Comparison of ENCODE assay signal across 23 cellular contexts in the genomic region with DNA sequence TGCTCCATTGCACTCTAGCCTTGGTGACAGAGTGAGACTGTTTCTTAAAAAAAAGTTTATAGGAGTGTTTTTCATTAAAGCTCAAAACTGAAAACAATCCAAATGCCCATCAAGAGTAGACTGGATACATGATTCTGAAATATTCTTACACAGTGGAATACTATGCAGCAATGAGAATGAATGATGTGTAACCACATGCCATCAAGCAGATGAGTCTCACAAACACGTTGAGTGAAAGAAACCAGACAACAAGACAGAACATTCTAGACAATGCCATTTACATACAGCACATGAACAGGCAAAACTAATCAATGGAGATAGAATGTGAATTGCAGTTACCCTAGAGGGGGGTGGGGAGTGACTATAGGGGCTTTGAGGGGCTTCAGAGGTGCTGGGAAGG.
DNase-seq lines count a peak whose midpoint lies in the region; ATAC-seq and TF ChIP-seq lines count a peak whose summit lies in the region.
"Had no signal": no experiment of that assay in that cellular context is flagged by ENCODE, and none has a peak within 500 bp of the region (broad histone marks: within the 10 kb centered on the region; RNA-seq: fewer than 3 reads in every experiment).

No MANE protein-coding gene starts in this region.

- in situ Hi-C loops in transverse colon (cut with MboI; ENCODE audit: low pct_ligation_motif_present in 1 of 4, low pct_unique_long_range_greater_than_20kb in 1 of 4, low sequenced_read_pairs in 3 of 4) (no loop called here), brain microvascular endothelial cell (cut with HindIII; ENCODE audit: low pct_ligation_motif_present, low sequenced_read_pairs) (no loop called here)

- H3K4me1 ChIP-seq in KMS-11 (ENCODE audit: low read depth, poor library complexity, severe bottlenecking) (peaks cover 75% of the 10 kb centered on the region), SJCRH30 (peaks cover 59% of the 10 kb centered on the region), transverse colon (peaks cover 13 to 41% (median 29%) of the 10 kb centered on the region in 4 donors)

- no peaks in the 10 kb centered on the region for H3K36me3 Mint-ChIP-seq in activated naive CD4-positive, alpha-beta T cell treated with anti-CD3 and anti-CD28 coated beads, Interleukin-2, amount 50 U/mL, for 24 hours
- H3K36me3 Mint-ChIP-seq: CD14-positive monocyte; CD8-positive, alpha-beta T cell had no signal

- no peak for TF ChIP-seq EP300 in transverse colon (IDR thresholded peaks at IDR 0.05; ENCODE audit: low read depth)

- H3K79me2 ChIP-seq in KMS-11 (ENCODE audit: insufficient read depth, low read depth): peaks cover 22% of the 10 kb centered on the region

- H2AFZ ChIP-seq in KMS-11 (ENCODE audit: low read depth): no peak overlapping the region

- H3K4me1 Mint-ChIP-seq in activated naive CD4-positive, alpha-beta T cell treated with anti-CD3 and anti-CD28 coated beads, Interleukin-2, amount 50 U/mL, for 24 hours: peaks cover 37% of the 10 kb centered on the region

- no peak overlapping the region for H3K4me3 ChIP-seq in KMS-11 (IDR thresholded peaks at IDR 0.05; ENCODE audit: insufficient read depth, low read depth, low read length)
- no peak overlapping the region for H3K4me3 ChIP-seq in SJCRH30
- no peak overlapping the region for H3K4me3 ChIP-seq in transverse colon
- no peak overlapping the region for H3K4me3 ChIP-seq in brain microvascular endothelial cell (ENCODE audit: low read depth, low read length)
- H3K4me3 ChIP-seq: BLaER1, GM12878 had no signal

- H4K20me1 ChIP-seq in KMS-11 (ENCODE audit: insufficient read depth): no peaks in the 10 kb centered on the region
- H4K20me1 ChIP-seq: BLaER1 had no signal

- no peak overlapping the region for H3K9ac ChIP-seq in KMS-11
- H3K9ac ChIP-seq: BLaER1 had no signal

- no peak for ATAC-seq in HG02623 (IDR thresholded peaks at IDR 0.05; ENCODE audit: unreplicated experiment)
- ATAC-seq: CD8-positive, alpha-beta T cell; GM12878; HCT116 had no signal

- 77% methylated on average over 1 of the region's 1 CpG; no CpG with 5 or more reads in 1 of the 2 donors for WGBS in transverse colon (ENCODE audit: low coverage in 1 of 2), 2 donors

- intact Hi-C loops in transverse colon (cut with DNase I; ENCODE audit: low total_unique reads): loop anchor here (10.0 kb wide), 1 partner anchor 88 kb away; no protein-coding TSS in a partner anchor

- no peaks in the 10 kb centered on the region for H3K36me3 ChIP-seq in KMS-11 (ENCODE audit: insufficient read depth)
- H3K36me3 ChIP-seq in SJCRH30: no peaks in the 10 kb centered on the region
- no peaks in the 10 kb centered on the region for H3K36me3 ChIP-seq in transverse colon
- H3K36me3 ChIP-seq in brain microvascular endothelial cell (replicated peaks): no peaks in the 10 kb centered on the region
- H3K36me3 ChIP-seq: BLaER1 had no signal

- H3K4me2 ChIP-seq in KMS-11: peak overlapping the region; percentile 40
- H3K4me2 ChIP-seq: BLaER1 had no signal

- no peak for DNase-seq in activated naive CD4-positive, alpha-beta T cell treated with Interleukin-2 at 50 U/mL for 16 hours
- no peak for DNase-seq in SJCRH30
- DNase-seq in transverse colon: no peak
- DNase-seq in brain microvascular endothelial cell: no peak
- DNase-seq in NCI-H2081 (lab: John Stamatoyannopoulos, UW): no peak
- DNase-seq: 8988T; CD8-positive, alpha-beta T cell; COR-L47; DMS 273 treated with DMSO at 0.1 percent for 48 hours; DMS53; DND-41; EL; GOT3; H7 had no signal

- H3K27ac ChIP-seq in KMS-11 (peak overlapping the region; percentile 79; the same call in 1 of the 2 replicates), SJCRH30 (peak overlapping the region; percentile 62), transverse colon (peak overlapping the region; percentile 36 to 80 (median 74)), brain microvascular endothelial cell (no peak overlapping the region)
- H3K27ac ChIP-seq: BLaER1, HL-60 had no signal

- H3K4me3 Mint-ChIP-seq in activated naive CD4-positive, alpha-beta T cell treated with anti-CD3 and anti-CD28 coated beads, Interleukin-2, amount 50 U/mL, for 24 hours: no peak overlapping the region
- H3K4me3 Mint-ChIP-seq: CD14-positive monocyte; CD8-positive, alpha-beta T cell; IgD-negative memory B cell had no signal

- H3K27me3 Mint-ChIP-seq in activated naive CD4-positive, alpha-beta T cell treated with anti-CD3 and anti-CD28 coated beads, Interleukin-2, amount 50 U/mL, for 24 hours: no peaks in the 10 kb centered on the region
- H3K27me3 Mint-ChIP-seq: IgD-negative memory B cell had no signal

- TF ChIP-seq POLR2A in transverse colon (IDR thresholded peaks at IDR 0.05): no peak

- no peak for TF ChIP-seq CTCF in KMS-11 (conservative IDR thresholded peaks at IDR 0.05; ENCODE audit: low read depth, low read length)
- no peak for TF ChIP-seq CTCF in transverse colon (IDR thresholded peaks at IDR 0.05)
- TF ChIP-seq CTCF in brain microvascular endothelial cell (IDR thresholded peaks at IDR 0.05; ENCODE audit: low read depth, low read length, missing control alignments): no peak

- no peaks in the 10 kb centered on the region for H3K27me3 ChIP-seq in KMS-11 (ENCODE audit: insufficient read depth, low read depth)
- H3K27me3 ChIP-seq in SJCRH30: no peaks in the 10 kb centered on the region
- no peaks in the 10 kb centered on the region for H3K27me3 ChIP-seq in transverse colon
- H3K27me3 ChIP-seq in brain microvascular endothelial cell (replicated peaks): no peaks in the 10 kb centered on the region
- H3K27me3 ChIP-seq: BLaER1 had no signal

- H3K9me3 Mint-ChIP-seq in activated naive CD4-positive, alpha-beta T cell treated with anti-CD3 and anti-CD28 coated beads, Interleukin-2, amount 50 U/mL, for 24 hours: peaks cover 5% of the 10 kb centered on the region

- H3K27ac Mint-ChIP-seq in activated naive CD4-positive, alpha-beta T cell treated with anti-CD3 and anti-CD28 coated beads, Interleukin-2, amount 50 U/mL, for 24 hours: peak overlapping the region; percentile 65
- H3K27ac Mint-ChIP-seq: CD14-positive monocyte; CD8-positive, alpha-beta T cell; IgD-negative memory B cell had no signal

- H3K9me3 ChIP-seq in SJCRH30 (replicated peaks): no peaks in the 10 kb centered on the region
- H3K9me3 ChIP-seq in transverse colon: no peaks in the 10 kb centered on the region
